Comparison of ENCODE assay signal across 1 cellular context in genomic region chr5:151808451-151809169, GRCh38.
A peak's percentile ranks its signal among the peaks of the same experiment; 100 is the strongest.
TF ChIP-seq lines count a peak whose summit lies in the region.

No MANE protein-coding gene starts in this region.

TF ChIP-seq in K562, 482 proteins besides CTCF, POLR2A, EP300 and RAD21:
- no peak for TF ChIP-seq ZNF76 (CRISPR knock-in tag; IDR thresholded peaks at IDR 0.05; ENCODE audit: borderline replicate concordance)
- peak; percentile 42 for TF ChIP-seq TFE3 (CRISPR knock-in tag; IDR thresholded peaks at IDR 0.05)
TF ChIP-seq in K562: peak in this region for 1.
